Comparison of ENCODE assay signal across 27 cellular contexts in genomic region chr4:161350946-161351345, GRCh38.
"Had no signal": no experiment of that assay in that cellular context is flagged by ENCODE, and none has a peak within 500 bp of the region (broad histone marks: within the 10 kb centered on the region; RNA-seq: fewer than 3 reads in every experiment).

No MANE protein-coding gene starts in this region.

- H3K27me3 ChIP-seq: adrenal gland, body of pancreas, breast epithelium, SJSA1 had no signal

- DNase-seq: activated CD4-positive, alpha-beta T cell treated with anti-CD3 and anti-CD28 coated beads for 36 hours; activated CD4-positive, alpha-beta T cell treated with anti-CD3 and anti-CD28 coated beads, Interleukin-2, amount 10 ng/mL, durations not matched to agents 7 days and 5 days; activated CD4-positive, alpha-beta T cell treated with anti-CD3 and anti-CD28 coated beads, Interleukin-2, amount 50 U/mL, for 48 hours; activated CD8-positive, alpha-beta T cell treated with anti-CD3 and anti-CD28 coated beads, Interleukin-2, amount 10 ng/mL, durations not matched to agents 7 days and 5 days; activated gamma-delta T cell treated with Interleukin-2 at 50 U/mL for 16 hours; activated naive CD4-positive, alpha-beta T cell treated with anti-CD3 and anti-CD28 coated beads for 36 hours; activated T-cell treated with anti-CD3 and anti-CD28 coated beads, Interleukin-2, amount 50 U/mL, for 24 hours; adrenal gland; body of pancreas; central memory CD4-positive, alpha-beta T cell; NCI-H1105; NCI-H1417 treated with DMSO at 0.1 percent for 48 hours; NCI-H187 treated with DMSO at 0.1 percent for 48 hours; NCI-H2081; NCI-H345; NCI-H524 treated with DMSO at 0.1 percent for 48 hours; SHP77 treated with DMSO at 0.1 percent for 48 hours; SK-N-SH had no signal

- H3K9ac ChIP-seq: KMS-11, SK-N-SH had no signal

- H3K4me1 Mint-ChIP-seq: activated CD4-positive, alpha-beta T cell treated with anti-CD3 and anti-CD28 coated beads for 36 hours; activated CD4-positive, alpha-beta T cell treated with anti-CD3 and anti-CD28 coated beads, Interleukin-2, amount 10 ng/mL, durations not matched to agents 7 days and 5 days; WTC11 had no signal

- H3K4me1 ChIP-seq: adrenal gland, body of pancreas, breast epithelium, SJSA1 had no signal

- FAIRE-seq: astrocyte, TTC549 had no signal

- H3K9me3 ChIP-seq: adrenal gland, body of pancreas, SK-N-SH had no signal

- H3K4me2 ChIP-seq: KMS-11, SK-N-SH had no signal

- H3K27me3 Mint-ChIP-seq: activated CD4-positive, alpha-beta T cell treated with anti-CD3 and anti-CD28 coated beads for 36 hours; activated CD4-positive, alpha-beta T cell treated with anti-CD3 and anti-CD28 coated beads, Interleukin-2, amount 10 ng/mL, durations not matched to agents 7 days and 5 days; activated T-cell treated with anti-CD3 and anti-CD28 coated beads, Interleukin-2, amount 50 U/mL, for 24 hours had no signal

- H3K27ac Mint-ChIP-seq: activated CD4-positive, alpha-beta T cell treated with anti-CD3 and anti-CD28 coated beads for 36 hours; activated CD4-positive, alpha-beta T cell treated with anti-CD3 and anti-CD28 coated beads, Interleukin-2, amount 10 ng/mL, durations not matched to agents 7 days and 5 days; activated CD8-positive, alpha-beta T cell treated with anti-CD3 and anti-CD28 coated beads, Interleukin-2, amount 10 ng/mL, durations not matched to agents 7 days and 5 days; activated naive CD4-positive, alpha-beta T cell treated with anti-CD3 and anti-CD28 coated beads for 36 hours; activated naive CD4-positive, alpha-beta T cell treated with anti-CD3 and anti-CD28 coated beads, Interleukin-2, amount 50 U/mL, for 72 hours; activated T-cell treated with anti-CD3 and anti-CD28 coated beads, Interleukin-2, amount 50 U/mL, for 24 hours; T-helper 1 cell treated with Interleukin-12 subunit alpha and Interleukin-12 subunit beta and Interleukin-4 antibody, amounts not matched to agents 30 μg/mL and 1 μg/mL, for 36 hours; T-helper 2 cell treated with Interferon-gamma antibody and Interleukin-4, amounts not matched to agents 5 μg/mL and 100 μg/mL, for 36 hours; WTC11 had no signal

- H3K4me3 ChIP-seq: adrenal gland, body of pancreas, breast epithelium, SJSA1 had no signal

- H3K36me3 ChIP-seq: adrenal gland, breast epithelium, SJSA1 had no signal

- H3K27ac ChIP-seq: adrenal gland, body of pancreas, breast epithelium, KMS-11, SJSA1 had no signal

- H3K4me3 Mint-ChIP-seq: activated CD4-positive, alpha-beta T cell treated with anti-CD3 and anti-CD28 coated beads for 36 hours; activated CD4-positive, alpha-beta T cell treated with anti-CD3 and anti-CD28 coated beads, Interleukin-2, amount 10 ng/mL, durations not matched to agents 7 days and 5 days; activated CD8-positive, alpha-beta T cell treated with anti-CD3 and anti-CD28 coated beads, Interleukin-2, amount 10 ng/mL, durations not matched to agents 7 days and 5 days; activated naive CD4-positive, alpha-beta T cell treated with anti-CD3 and anti-CD28 coated beads for 36 hours; activated T-cell treated with anti-CD3 and anti-CD28 coated beads, Interleukin-2, amount 50 U/mL, for 24 hours; T-helper 1 cell treated with Interleukin-12 subunit alpha and Interleukin-12 subunit beta and Interleukin-4 antibody, amounts not matched to agents 30 μg/mL and 1 μg/mL, for 36 hours; T-helper 2 cell treated with Interferon-gamma antibody and Interleukin-4, amounts not matched to agents 5 μg/mL and 100 μg/mL, for 36 hours; WTC11 had no signal

- H3K36me3 Mint-ChIP-seq: activated naive CD4-positive, alpha-beta T cell treated with anti-CD3 and anti-CD28 coated beads, Interleukin-2, amount 50 U/mL, for 72 hours; WTC11 had no signal
